In genomic region chr20:21302645-21303060, GRCh38 we compare ENCODE assay signal across 8 cellular contexts. TPM values are rescaled to one million over a fixed set of nuclear protein-coding genes. Genes with fewer than 3 reads are reported as not detected.
DNase-seq lines count a peak whose midpoint lies in the region; ATAC-seq and TF ChIP-seq lines count a peak whose summit lies in the region.

No MANE protein-coding gene starts in this region.

- POLR2A ChIA-PET in CD8-positive, alpha-beta memory T cell (lab: Charles Lee): interaction anchor here (1.0 kb wide), 1 partner anchor 21 kb away, joined by 5 read pairs; no protein-coding TSS in a partner anchor
- POLR2A ChIA-PET in activated B cell treated with CpG ODN at 0.5 μM for 24 hours (lab: Charles Lee): interaction anchor here (0.6 to 0.9 kb wide), 2 partner anchors 12 to 95 kb away, joined by 3 to 6 read pairs; partner anchors contain the start of gene NKX2-4

- no peak for TF ChIP-seq CTCF in activated B cell treated with CpG ODN at 0.5 μM for 24 hours (IDR thresholded peaks at IDR 0.05)

- peak overlapping the region; percentile 81 to 100 (median 97) for H3K27ac Mint-ChIP-seq in CD8-positive, alpha-beta memory T cell
- peak overlapping the region; percentile 98 for H3K27ac Mint-ChIP-seq in activated B cell treated with CpG ODN at 0.5 μM for 24 hours

- peak overlapping the region; percentile 95 to 99 (median 98) for H3K4me3 Mint-ChIP-seq in CD8-positive, alpha-beta memory T cell
- H3K4me3 Mint-ChIP-seq in activated B cell treated with CpG ODN at 0.5 μM for 24 hours: peak overlapping the region; percentile 98

- peaks cover 23 to 45% (median 25%) of the 10 kb centered on the region in 3 donors for H3K4me1 Mint-ChIP-seq in CD8-positive, alpha-beta memory T cell
- peaks cover 27% of the 10 kb centered on the region for H3K4me1 Mint-ChIP-seq in activated B cell treated with CpG ODN at 0.5 μM for 24 hours

- H3K4me1 ChIP-seq in CD8-positive, alpha-beta memory T cell (ENCODE audit: insufficient read depth, low read length): peaks cover 21% of the 10 kb centered on the region
- H3K4me1 ChIP-seq in skeletal muscle tissue (ENCODE audit: control insufficient read depth in 3 of 3, insufficient read depth in 3 of 3, low read length in 3 of 3): peaks cover 2 to 30% (median 15%) of the 10 kb centered on the region in 3 donors

- H3K27me3 Mint-ChIP-seq in CD8-positive, alpha-beta memory T cell: peaks cover 0 to 5% of the 10 kb centered on the region in 2 donors
- H3K27me3 Mint-ChIP-seq in activated B cell treated with CpG ODN at 0.5 μM for 24 hours: peaks cover 2% of the 10 kb centered on the region

- H3K4me3 ChIP-seq in CD8-positive, alpha-beta memory T cell (ENCODE audit: low read length): peak overlapping the region; percentile 65
- H3K4me3 ChIP-seq in skeletal muscle tissue (ENCODE audit: low read length in 3 of 3): peak overlapping the region; percentile 75 to 100 (median 84)

- no peaks in the 10 kb centered on the region for H3K27me3 ChIP-seq in CD8-positive, alpha-beta memory T cell (ENCODE audit: insufficient read depth, low read length, poor library complexity, severe bottlenecking)
- H3K27me3 ChIP-seq in skeletal muscle tissue (ENCODE audit: control insufficient read depth in 3 of 3, insufficient read depth in 3 of 3, low read length in 3 of 3): peaks cover 0 to 8% (median 0%) of the 10 kb centered on the region in 3 donors

- intact Hi-C loops in activated B cell treated with CpG ODN at 0.5 μM for 24 hours (cut with micrococcal nuclease) (loop anchor here (5.0 kb wide), 4 partner anchors 175 to 1250 kb away; partner anchors contain the start of genes CFAP61, CRNKL1, KIZ and RALGAPA2), left ventricle myocardium superior (cut with micrococcal nuclease) (no loop called here)

- H3K27ac ChIP-seq in CD8-positive, alpha-beta memory T cell (ENCODE audit: low read depth, low read length): peak overlapping the region; percentile 89
- H3K27ac ChIP-seq in skeletal muscle tissue (ENCODE audit: low read depth, low read length): peak overlapping the region; percentile 97

- no peaks in the 10 kb centered on the region for H3K9me3 Mint-ChIP-seq in CD8-positive, alpha-beta memory T cell
- no peaks in the 10 kb centered on the region for H3K9me3 Mint-ChIP-seq in activated B cell treated with CpG ODN at 0.5 μM for 24 hours

- no peak for DNase-seq in CD8-positive, alpha-beta memory T cell
- DNase-seq in activated B cell treated with CpG ODN at 0.5 μM for 24 hours: no peak
- DNase-seq in left ventricle myocardium superior: no peak
- no peak for DNase-seq in NCI-H2196 (lab: John Stamatoyannopoulos, UW; ENCODE audit: unreplicated experiment)
- no peak for DNase-seq in NCI-H446 (lab: John Stamatoyannopoulos, UW)

- peaks cover 2 to 32% (median 6%) of the 10 kb centered on the region in 3 donors for H3K36me3 Mint-ChIP-seq in CD8-positive, alpha-beta memory T cell
- H3K36me3 Mint-ChIP-seq in activated B cell treated with CpG ODN at 0.5 μM for 24 hours (ENCODE audit: low read depth): peaks cover 15% of the 10 kb centered on the region

- H3K9me3 ChIP-seq in CD8-positive, alpha-beta memory T cell (ENCODE audit: low read length): no peaks in the 10 kb centered on the region
- H3K9me3 ChIP-seq in skeletal muscle tissue (ENCODE audit: control insufficient read depth in 3 of 3, low read length in 3 of 3): no peaks in the 10 kb centered on the region

- no peaks in the 10 kb centered on the region for H3K36me3 ChIP-seq in CD8-positive, alpha-beta memory T cell (ENCODE audit: insufficient read depth, low read length)
- no peaks in the 10 kb centered on the region for H3K36me3 ChIP-seq in skeletal muscle tissue (ENCODE audit: control insufficient read depth in 3 of 3, insufficient read depth in 3 of 3, low read length in 3 of 3)

- peak overlapping the region; percentile 86 to 97 (median 96) for H3K9ac ChIP-seq in skeletal muscle tissue (ENCODE audit: low read depth in 1 of 3, low read length in 3 of 3)

- CTCF ChIA-PET in CD8-positive, alpha-beta memory T cell (lab: Charles Lee): interaction anchor here (1.1 to 1.4 kb wide), 3 partner anchors 17 to 67 kb away, joined by 3 read pairs; no protein-coding TSS in a partner anchor
- CTCF ChIA-PET in activated B cell treated with CpG ODN at 0.5 μM for 24 hours (lab: Charles Lee): interaction anchor here (1.5 kb wide), 1 partner anchor 67 kb away, joined by 6 read pairs; no protein-coding TSS in a partner anchor

- ATAC-seq in HG02571 (IDR thresholded peaks at IDR 0.05; ENCODE audit: unreplicated experiment) (peak; percentile 32), activated B cell treated with CpG ODN at 0.5 μM for 24 hours (ENCODE audit: low read depth) (no peak), left ventricle myocardium superior (peak; percentile 66), GM19328 (IDR thresholded peaks at IDR 0.05; ENCODE audit: unreplicated experiment) (no peak)

RNA-seq across cellular contexts. Expression of gene XRN2, which starts 0.5 kb away (rescaled TPM):
- 10 to 100 TPM; 93.6 to 95.1 TPM for total RNA-seq in CD8-positive, alpha-beta memory T cell
- 68.7 TPM for polyA plus RNA-seq in CD8-positive, alpha-beta memory T cell
- total RNA-seq in activated B cell treated with CpG ODN at 0.5 μM for 24 hours (60.7 and 61.0 TPM in 2 replicates), left ventricle myocardium superior (35.6 TPM), skeletal muscle tissue (53.8 TPM)

Comparison
In these comparisons a context has a peak if more than half of its experiments do, and no peak if none do; other contexts are left out.
1. ATAC-seq: peak in HG02571 (single experiment) and left ventricle myocardium superior (single experiment); none in activated B cell treated with CpG ODN at 0.5 μM for 24 hours (single experiment) and GM19328 (single experiment).